Comparison of ENCODE assay signal across 8 cellular contexts in the genomic region with DNA sequence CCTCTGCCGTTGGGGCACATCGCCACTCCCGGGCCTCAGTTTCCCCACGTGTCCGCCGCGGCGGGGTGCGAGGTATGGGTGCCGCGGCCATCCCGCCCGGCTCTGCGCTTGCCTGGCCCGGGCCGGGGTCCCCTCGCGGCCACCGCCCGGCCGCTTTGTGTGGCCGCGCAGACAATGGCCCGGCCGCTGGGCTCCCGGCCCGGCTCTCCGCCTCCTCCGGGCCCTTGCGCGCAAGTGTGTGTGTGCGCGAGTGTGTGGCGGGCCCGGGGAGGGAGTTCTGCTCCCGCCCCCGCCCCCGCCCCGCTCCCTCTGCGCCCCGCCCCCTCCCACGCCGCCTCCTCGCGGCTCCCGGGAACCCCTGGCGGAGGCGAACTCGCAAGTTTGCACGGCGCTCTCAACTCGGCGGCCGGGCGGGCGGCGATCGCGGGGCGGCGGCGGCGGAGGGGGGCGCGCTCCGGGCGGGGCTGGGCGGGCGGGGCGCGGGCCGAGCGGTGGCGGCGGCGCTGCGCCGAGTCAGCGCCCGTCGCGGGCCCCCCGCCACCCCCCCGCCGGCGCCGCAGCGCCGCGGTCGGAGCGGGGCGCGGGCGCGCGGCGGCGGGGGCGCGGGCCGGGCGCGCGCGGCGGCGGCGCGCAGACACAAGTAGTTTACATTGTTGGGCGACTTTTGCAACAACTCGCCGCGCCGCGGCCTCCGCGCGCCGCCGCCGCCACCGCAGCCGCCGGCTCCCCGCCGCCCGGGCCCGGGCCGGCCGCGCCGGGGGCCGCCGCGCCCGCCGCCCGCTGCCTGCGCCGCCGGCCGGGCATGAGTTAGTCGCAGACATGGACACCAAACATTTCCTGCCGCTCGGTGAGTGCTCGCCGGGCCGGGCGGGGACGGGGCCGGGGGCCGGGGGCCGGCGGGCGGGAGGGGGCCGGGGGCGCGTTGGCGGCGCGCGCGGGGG. TPM values are rescaled to one million over a fixed set of nuclear protein-coding genes. Genes with fewer than 3 reads are reported as not detected.
A peak's percentile ranks its signal among the peaks of the same experiment; 100 is the strongest.
DNase-seq lines count a peak whose midpoint lies in the region; ATAC-seq, FAIRE-seq and TF ChIP-seq lines count a peak whose summit lies in the region.

Gene RXRA, plus strand, starts transcription at position 643 of the 941 bp plus-strand sequence. Its CDS starts 177 bp downstream, at position 820.

- TF ChIP-seq CTCF in K562 (IDR thresholded peaks at IDR 0.05 in 2 of 3, conservative IDR thresholded peaks at IDR 0.05 in 1 of 3; ENCODE audit: insufficient read depth in 2 of 3, low read depth in 1 of 3, low read length in 3 of 3): peak in 2 of 3 experiments; percentile 32 to 87; a peak in 3 of 6 replicates
- TF ChIP-seq CTCF in hepatocyte (IDR thresholded peaks at IDR 0.05; ENCODE audit: poor library complexity): peak; percentile 40

- no peak for TF ChIP-seq RAD21 in K562 (CRISPR knock-in tag; conservative IDR thresholded peaks at IDR 0.05 in 1 of 2, IDR thresholded peaks at IDR 0.05 in 1 of 2)

- peak; percentile 75 for ATAC-seq in K562

- BruUV-seq in K562 (replicated peaks; lab: Mats Ljungman, UMichigan): no TSS peak

- H3K9me2 ChIP-seq in hepatocyte (replicated peaks; ENCODE audit: insufficient read depth): no peaks in the 10 kb centered on the region

- in situ Hi-C loops in G401 (cut with HindIII; ENCODE audit: low sequenced_read_pairs): no loop called here
- in situ Hi-C loops in K562 (cut with MboI): no loop called here

- H3K9ac ChIP-seq in K562 (ENCODE audit: insufficient read depth in 1 of 2, low read depth in 2 of 2, low read length in 2 of 2) (peak within 1 kb of the TSS; percentile 77 to 97), rectal smooth muscle tissue (ENCODE audit: low read length) (peak within 1 kb of the TSS; percentile 78)

- intact Hi-C loops in K562 (cut with micrococcal nuclease): loop anchor here (10.0 kb wide), 1 partner anchor 151 kb away; no protein-coding TSS in a partner anchor

- H4K20me1 ChIP-seq in K562 (replicated peaks; ENCODE audit: control insufficient read depth, insufficient read depth, low read length): peaks cover 12% of the 10 kb centered on the region
- H4K20me1 ChIP-seq in hepatocyte (ENCODE audit: insufficient read depth, poor library complexity, severe bottlenecking): peaks cover 41% of the 10 kb centered on the region

- peak within 1 kb of the TSS; percentile 79 for H3K27ac ChIP-seq in K562 (ENCODE audit: extremely low read depth, low read depth, low read length)
- peak within 1 kb of the TSS; percentile 99 for H3K27ac ChIP-seq in hepatocyte
- H3K27ac ChIP-seq in rectal smooth muscle tissue (ENCODE audit: low read depth, low read length): peak within 1 kb of the TSS; percentile 90

- H3K4me2 ChIP-seq in K562 (ENCODE audit: insufficient read depth, low read length) (peak within 1 kb of the TSS; percentile 86), hepatocyte (peak within 1 kb of the TSS; percentile 99)

- H3K9me3 ChIP-seq in K562 (replicated peaks; ENCODE audit: control insufficient read depth, insufficient read depth, low read depth, low read length) (no peaks in the 10 kb centered on the region), hepatocyte (ENCODE audit: low read depth) (no peaks in the 10 kb centered on the region)

- no peak for TF ChIP-seq EP300 in K562 (IDR thresholded peaks at IDR 0.05; ENCODE audit: low read length)

- TF ChIP-seq POLR2A in K562 (conservative IDR thresholded peaks at IDR 0.05): no peak; the same call in 1 of the 2 replicates

- CTCF ChIA-PET in K562 (lab: Yijun Ruan, JAX; ENCODE audit: low intra/inter-chr PET ratio): no interaction called here

- H2AFZ ChIP-seq in K562 (ENCODE audit: low read depth, low read length) (peak within 1 kb of the TSS; percentile 83), hepatocyte (peak within 1 kb of the TSS; percentile 65)

- 1% methylated on average over 42 of the region's 164 CpGs for WGBS in K562 (ENCODE audit: insufficient coverage, low coverage, missing lambda C conversion rate)
- 2% methylated on average over 23 of the region's 164 CpGs for WGBS in hepatocyte (ENCODE audit: low lambda C conversion rate, missing lambda C conversion rate)

- POLR2A ChIA-PET in K562 (lab: Yijun Ruan, JAX): interaction anchor here (0.6 to 1.0 kb wide), 4 partner anchors 19 to 1062 kb away, joined by 3 to 6 read pairs (median 4); no protein-coding TSS in a partner anchor

- H3K36me3 ChIP-seq in K562 (ENCODE audit: control insufficient read depth, insufficient read depth, low read length) (no peaks in the 10 kb centered on the region), hepatocyte (replicated peaks; ENCODE audit: insufficient read depth, low read depth) (no peaks in the 10 kb centered on the region), rectal smooth muscle tissue (ENCODE audit: control insufficient read depth, insufficient read depth, low read length) (no peaks in the 10 kb centered on the region)

- FAIRE-seq in K562 (lab: Jason Lieb, UNC): no peak

- H3K27me3 ChIP-seq in K562 (ENCODE audit: control insufficient read depth in 2 of 2, insufficient read depth in 2 of 2, low read length in 2 of 2) (no peaks in the 10 kb centered on the region), hepatocyte (no peaks in the 10 kb centered on the region), rectal smooth muscle tissue (ENCODE audit: control insufficient read depth, insufficient read depth, low read length) (no peaks in the 10 kb centered on the region)

- peaks cover 5% of the 10 kb centered on the region for H3K9me1 ChIP-seq in K562 (ENCODE audit: control insufficient read depth, insufficient read depth, low read length)

- H3K4me3 ChIP-seq in K562: peak within 1 kb of the TSS; percentile 62
- H3K4me3 ChIP-seq in hepatocyte: peak within 1 kb of the TSS; percentile 95
- H3K4me3 ChIP-seq in rectal smooth muscle tissue (ENCODE audit: low read length): peak within 1 kb of the TSS; percentile 82

- H3K79me2 ChIP-seq in K562 (ENCODE audit: control insufficient read depth, insufficient read depth, low read length) (peaks cover 44% of the 10 kb centered on the region), hepatocyte (peaks cover 45% of the 10 kb centered on the region)

- DNase-seq in G401 (ENCODE audit: low spot score) (peak; percentile 49), LoVo (ENCODE audit: low spot score) (peak; percentile 82), T-helper 9 cell (peak; percentile 71), K562 (ENCODE audit: extremely low read depth in 1 of 4, low spot score in 3 of 4) (peak; percentile 86 to 94 (median 92)), hepatocyte (ENCODE audit: low spot score) (peak; percentile 95), NCI-H1694 (lab: John Stamatoyannopoulos, UW) (no peak), NCI-H1694 treated with DMSO at 0.1 percent for 48 hours (lab: John Stamatoyannopoulos, UW) (no peak)

- peaks cover 20 to 82% of the 10 kb centered on the region in 2 experiments for H3K4me1 ChIP-seq in K562 (replicated peaks in 1 of 2; ENCODE audit: control insufficient read depth in 2 of 2, insufficient read depth in 2 of 2, low read length in 2 of 2)
- peaks cover 63% of the 10 kb centered on the region for H3K4me1 ChIP-seq in hepatocyte (ENCODE audit: insufficient read depth)
- H3K4me1 ChIP-seq in rectal smooth muscle tissue (ENCODE audit: control insufficient read depth, insufficient read depth, low read length): peaks cover 15% of the 10 kb centered on the region

TF ChIP-seq in K562, 482 proteins besides CTCF, POLR2A, EP300 and RAD21 (continues in another document):
- TF ChIP-seq MEIS2 (IDR thresholded peaks at IDR 0.05; ENCODE audit: partially characterized antibody) (no peak), TEAD1 (CRISPR knock-in tag; IDR thresholded peaks at IDR 0.05) (no peak), PML (IDR thresholded peaks at IDR 0.05; ENCODE audit: low read length) (no peak), PHF21A (IDR thresholded peaks at IDR 0.05; ENCODE audit: borderline replicate concordance, low read depth) (no peak), CXXC5 (CRISPR knock-in tag; IDR thresholded peaks at IDR 0.05) (peak; percentile 63)
- TF ChIP-seq, protein P1, sequence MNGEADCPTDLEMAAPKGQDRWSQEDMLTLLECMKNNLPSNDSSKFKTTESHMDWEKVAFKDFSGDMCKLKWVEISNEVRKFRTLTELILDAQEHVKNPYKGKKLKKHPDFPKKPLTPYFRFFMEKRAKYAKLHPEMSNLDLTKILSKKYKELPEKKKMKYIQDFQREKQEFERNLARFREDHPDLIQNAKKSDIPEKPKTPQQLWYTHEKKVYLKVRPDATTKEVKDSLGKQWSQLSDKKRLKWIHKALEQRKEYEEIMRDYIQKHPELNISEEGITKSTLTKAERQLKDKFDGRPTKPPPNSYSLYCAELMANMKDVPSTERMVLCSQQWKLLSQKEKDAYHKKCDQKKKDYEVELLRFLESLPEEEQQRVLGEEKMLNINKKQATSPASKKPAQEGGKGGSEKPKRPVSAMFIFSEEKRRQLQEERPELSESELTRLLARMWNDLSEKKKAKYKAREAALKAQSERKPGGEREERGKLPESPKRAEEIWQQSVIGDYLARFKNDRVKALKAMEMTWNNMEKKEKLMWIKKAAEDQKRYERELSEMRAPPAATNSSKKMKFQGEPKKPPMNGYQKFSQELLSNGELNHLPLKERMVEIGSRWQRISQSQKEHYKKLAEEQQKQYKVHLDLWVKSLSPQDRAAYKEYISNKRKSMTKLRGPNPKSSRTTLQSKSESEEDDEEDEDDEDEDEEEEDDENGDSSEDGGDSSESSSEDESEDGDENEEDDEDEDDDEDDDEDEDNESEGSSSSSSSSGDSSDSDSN (IDR thresholded peaks at IDR 0.05; ENCODE audit: borderline replicate concordance in 1 of 2, low read depth in 2 of 2, low read length in 2 of 2): 0 out of 4 replicates have a peak, but pooled peaks of 1 of the 2 experiments have one; percentile 37

RNA-seq across cellular contexts. Expression of gene RXRA, which starts in this region (rescaled TPM):
- 18.9 and 25.8 TPM in 2 replicates for total RNA-seq in G401 (2014; rRNA removed; shearing (Covaris generic))
- 9.2 and 26.3 TPM in 2 replicates for total RNA-seq in K562 (2011; cell fraction: chromatin; rRNA removed; ENCODE audit: low replicate concordance)
- 12.6 and 15.3 TPM in 2 replicates for total RNA-seq in K562 (2011; cell fraction: nucleolus; rRNA removed)
- 9.4 and 10.3 TPM in 2 replicates for total RNA-seq in K562 (2011; cell fraction: nucleoplasm; rRNA removed)
- 9.6 and 11.0 TPM in 2 replicates for total RNA-seq in K562 (2014; rRNA removed)
- total RNA-seq in K562 (2014; rRNA removed; fragmentation: Illumina TruSeq; extraction: Trizol): 1.5 and 1.8 TPM in 2 replicates
- total RNA-seq in K562 (2015; rRNA removed; fragmentation: Illumina TruSeq; extraction: Trizol): 4.2 and 5.7 TPM in 2 replicates
- 21.4 and 23.6 TPM in 2 replicates for total RNA-seq in K562 (2021)
- 4.0 and 4.6 TPM in 2 replicates for polyA plus RNA-seq in K562 (2011; rRNA removed)
- 8.4 and 14.0 TPM in 2 replicates for polyA plus RNA-seq in K562 (2011; cell fraction: cytosol; rRNA removed)
- 7.8 and 14.2 TPM in 2 replicates for polyA plus RNA-seq in K562 (2011; cell fraction: nucleus; rRNA removed)
- 13.9 and 14.6 TPM in 2 replicates for polyA plus RNA-seq in K562 (2012)
- 5.2 and 14.5 TPM in 2 replicates for polyA plus RNA-seq in K562 (2014; fragmentation: Illumina TruSeq; extraction: Trizol)
- polyA plus RNA-seq in K562 (2014; fragmentation: Nextera tagmentation; extraction: Ambion mirVana): under 1 TPM; 0.35 to 0.56 TPM
- 6.8 and 14.8 TPM in 2 replicates for polyA plus RNA-seq in K562 (2014; rRNA removed)
- polyA minus RNA-seq in K562 (2011; rRNA and poly(A)+ RNA removed): 2.2 and 4.3 TPM in 2 replicates
- polyA minus RNA-seq in K562 (2011; cell fraction: cytosol; rRNA and poly(A)+ RNA removed): 13.6 and 24.3 TPM in 2 replicates
- 6.7 and 8.4 TPM in 2 replicates for polyA minus RNA-seq in K562 (2011; cell fraction: nucleus; rRNA and poly(A)+ RNA removed)
- 32.5 and 35.9 TPM in 2 replicates for total RNA-seq in hepatocyte
- polyA plus RNA-seq in hepatocyte: 34.3 and 41.6 TPM in 2 replicates

Comparison
In these comparisons a context has a peak if more than half of its experiments do, and no peak if none do; other contexts are left out.
1. DNase-seq: peak in G401 (single experiment), LoVo (single experiment), T-helper 9 cell (single experiment), K562 (4 of 4) and hepatocyte (single experiment); none in NCI-H1694 (single experiment) and NCI-H1694 treated with DMSO at 0.1 percent for 48 hours (single experiment).
2. Peak in every context shown above with its lines, with median percentiles within 50 percentile points of each other: H3K27ac ChIP-seq and H3K4me3 ChIP-seq.